In genomic region chr1:247078315-247079140, GRCh38 we compare ENCODE assay signal across 1 cellular context.
TF ChIP-seq lines count a peak whose summit lies in the region.

Gene ZNF670, minus strand, starts transcription at chr1:247078811. Its CDS starts 215 bp downstream, at chr1:247078596.

TF ChIP-seq in HepG2, 621 proteins besides CTCF, POLR2A, EP300 and RAD21 (continued from another document and continues in another):
- TF ChIP-seq ZBTB40 (IDR thresholded peaks at IDR 0.05) (no peak), ZBTB40 (CRISPR knock-in tag; IDR thresholded peaks at IDR 0.05) (0 out of 2 replicates have a peak, but pooled peaks have one; percentile 59), FOXC1 (CRISPR knock-in tag; IDR thresholded peaks at IDR 0.05; ENCODE audit: borderline replicate concordance) (peak; percentile 42; the same call in 1 of the 2 replicates), GATAD2A (CRISPR knock-in tag; IDR thresholded peaks at IDR 0.05) (peak; percentile 26; the same call in 1 of the 2 replicates), KDM1A (CRISPR knock-in tag; IDR thresholded peaks at IDR 0.05) (no peak), NCOA1 (CRISPR knock-in tag; IDR thresholded peaks at IDR 0.05) (0 out of 2 replicates have a peak, but pooled peaks have one; percentile 15), ZNF260 (CRISPR knock-in tag; IDR thresholded peaks at IDR 0.05; ENCODE audit: borderline replicate concordance, low read depth) (no peak), GFI1 (CRISPR knock-in tag; IDR thresholded peaks at IDR 0.05; ENCODE audit: borderline replicate concordance) (peak; percentile 38; the same call in 1 of the 2 replicates), KLF16 (CRISPR knock-in tag; IDR thresholded peaks at IDR 0.05) (0 out of 4 replicates have a peak, but pooled peaks of 1 of the 2 experiments have one; percentile 45), THAP9 (CRISPR knock-in tag; IDR thresholded peaks at IDR 0.05; ENCODE audit: borderline replicate concordance) (0 out of 2 replicates have a peak, but pooled peaks have one; percentile 55), NR2F6 (IDR thresholded peaks at IDR 0.05) (no peak; the same call in 1 of the 2 replicates), NR2F6 (CRISPR knock-in tag; IDR thresholded peaks at IDR 0.05) (peak; percentile 18; the same call in 1 of the 2 replicates), FOXP4 (CRISPR knock-in tag; IDR thresholded peaks at IDR 0.05) (0 out of 2 replicates have a peak, but pooled peaks have one; percentile 19), SAP130 (CRISPR knock-in tag; IDR thresholded peaks at IDR 0.05; ENCODE audit: low read depth) (peak; percentile 86), SIX1 (CRISPR knock-in tag; IDR thresholded peaks at IDR 0.05; ENCODE audit: borderline replicate concordance) (no peak), KDM5B (CRISPR knock-in tag; IDR thresholded peaks at IDR 0.05; ENCODE audit: borderline replicate concordance) (peak; percentile 54; the same call in 1 of the 2 replicates), ELF3 (CRISPR knock-in tag; IDR thresholded peaks at IDR 0.05) (peak; percentile 65), MAF1 (CRISPR knock-in tag; IDR thresholded peaks at IDR 0.05; ENCODE audit: borderline replicate concordance) (no peak), GABPA (IDR thresholded peaks at IDR 0.05; ENCODE audit: low read depth, low read length) (peak; percentile 39), GABPA (CRISPR knock-in tag; IDR thresholded peaks at IDR 0.05; ENCODE audit: low read depth) (peak; percentile 79), STAT5B (CRISPR knock-in tag; IDR thresholded peaks at IDR 0.05) (no peak), ZNF792 (CRISPR knock-in tag; IDR thresholded peaks at IDR 0.05) (0 out of 2 replicates have a peak, but pooled peaks have one; percentile 27), ZNF496 (CRISPR knock-in tag; IDR thresholded peaks at IDR 0.05; ENCODE audit: insufficient replicate concordance) (no peak), YEATS2 (CRISPR knock-in tag; IDR thresholded peaks at IDR 0.05; ENCODE audit: borderline replicate concordance) (no peak), RXRB (CRISPR knock-in tag; IDR thresholded peaks at IDR 0.05; ENCODE audit: borderline replicate concordance) (peak; percentile 48; the same call in 1 of the 2 replicates), ZNF749 (CRISPR knock-in tag; IDR thresholded peaks at IDR 0.05; ENCODE audit: borderline replicate concordance) (no peak; the same call in 1 of the 2 replicates), TBX2 (CRISPR knock-in tag; IDR thresholded peaks at IDR 0.05; ENCODE audit: borderline replicate concordance) (no peak), ZNF678 (CRISPR knock-in tag; IDR thresholded peaks at IDR 0.05) (no peak), ZNF839 (CRISPR knock-in tag; IDR thresholded peaks at IDR 0.05; ENCODE audit: borderline replicate concordance) (peak; percentile 76; the same call in 1 of the 2 replicates), TCF7 (IDR thresholded peaks at IDR 0.05; ENCODE audit: low read depth) (0 out of 2 replicates have a peak, but pooled peaks have one; percentile 10), POLR2G (IDR thresholded peaks at IDR 0.05; ENCODE audit: low read depth, low read length) (peak; percentile 70), ZNF430 (CRISPR knock-in tag; IDR thresholded peaks at IDR 0.05) (peak; percentile 31; the same call in 1 of the 2 replicates), GABPB1 (CRISPR knock-in tag; IDR thresholded peaks at IDR 0.05) (peak; percentile 88), PLSCR1 (CRISPR knock-in tag; IDR thresholded peaks at IDR 0.05; ENCODE audit: borderline replicate concordance) (no peak), HMG20B (CRISPR knock-in tag; conservative IDR thresholded peaks at IDR 0.05) (no peak; the same call in 1 of the 2 replicates), ARHGAP35 (CRISPR knock-in tag; IDR thresholded peaks at IDR 0.05; ENCODE audit: borderline replicate concordance) (0 out of 2 replicates have a peak, but pooled peaks have one; percentile 40), YEATS4 (CRISPR knock-in tag; IDR thresholded peaks at IDR 0.05; ENCODE audit: borderline replicate concordance) (0 out of 2 replicates have a peak, but pooled peaks have one; percentile 19), POLR2AphosphoS5 (IDR thresholded peaks at IDR 0.05; ENCODE audit: low read depth, low read length) (peak; percentile 68), ZNF343 (CRISPR knock-in tag; IDR thresholded peaks at IDR 0.05) (0 out of 2 replicates have a peak, but pooled peaks have one; percentile 29), IRX3 (CRISPR knock-in tag; IDR thresholded peaks at IDR 0.05; ENCODE audit: borderline replicate concordance, low read depth) (no peak), ZNF891 (CRISPR knock-in tag; IDR thresholded peaks at IDR 0.05) (peak; percentile 81; the same call in 1 of the 2 replicates), SMAD1 (CRISPR knock-in tag; IDR thresholded peaks at IDR 0.05; ENCODE audit: borderline replicate concordance, low read depth) (0 out of 2 replicates have a peak, but pooled peaks have one; percentile 32), FOXK1 (CRISPR knock-in tag; IDR thresholded peaks at IDR 0.05; ENCODE audit: borderline replicate concordance, low read depth) (no peak), DR1 (CRISPR knock-in tag; IDR thresholded peaks at IDR 0.05) (0 out of 2 replicates have a peak, but pooled peaks have one; percentile 63), ISL2 (CRISPR knock-in tag; IDR thresholded peaks at IDR 0.05) (peak; percentile 12; the same call in 1 of the 2 replicates), ZSCAN5A (CRISPR knock-in tag; IDR thresholded peaks at IDR 0.05; ENCODE audit: borderline replicate concordance) (no peak), SNAPC5 (CRISPR knock-in tag; IDR thresholded peaks at IDR 0.05; ENCODE audit: borderline replicate concordance) (no peak), ZNF747 (CRISPR knock-in tag; IDR thresholded peaks at IDR 0.05; ENCODE audit: borderline replicate concordance) (peak; percentile 46; the same call in 1 of the 2 replicates)
